In genomic region chr10:125060038-125060437, GRCh38 we compare ENCODE assay signal across 10 cellular contexts.
A peak's percentile ranks its signal among the peaks of the same experiment; 100 is the strongest.
DNase-seq lines count a peak whose midpoint lies in the region; ATAC-seq and TF ChIP-seq lines count a peak whose summit lies in the region.
"Had no signal": no experiment of that assay in that cellular context is flagged by ENCODE, and none has a peak within 500 bp of the region (broad histone marks: within the 10 kb centered on the region; RNA-seq: fewer than 3 reads in every experiment).

No MANE protein-coding gene starts in this region.

- H3K4me1 Mint-ChIP-seq in H9, result peaks cover 74 to 87% of the 10 kb centered on the region in 2 experiments

- H2AK5ac ChIP-seq in H9 (ENCODE audit: insufficient read length, low read length), result no peak overlapping the region

- H2BK120ac ChIP-seq in H9 (ENCODE audit: low read depth, low read length, poor library complexity, severe bottlenecking), result no peak overlapping the region

- no peak for TF ChIP-seq CTCF in H9 (conservative IDR thresholded peaks at IDR 0.05)

- no peak overlapping the region for H3K14ac ChIP-seq in H9 (ENCODE audit: insufficient read depth, low read length)

- H3K4me3 Mint-ChIP-seq in H9, result no peak overlapping the region

- H3K27ac ChIP-seq in H9 (ENCODE audit: insufficient read length, low read depth, low read length), result no peak overlapping the region

- H3K4me1 ChIP-seq in H9 (ENCODE audit: insufficient read depth, low read length), result peaks cover 6% of the 10 kb centered on the region; the same call in 1 of the 2 replicates
- peaks cover 71% of the 10 kb centered on the region for H3K4me1 ChIP-seq in skeletal muscle satellite cell (ENCODE audit: control insufficient read depth, insufficient read depth, low read length)

- H3K27me3 Mint-ChIP-seq in H9 (ENCODE audit: low read depth), result no peaks in the 10 kb centered on the region; the same call in 1 of the 2 replicates

- no CpG with 5 or more reads among the region's 9 CpGs for WGBS in H9 (ENCODE audit: extremely low coverage, insufficient read length, low lambda C conversion rate)

- no peak overlapping the region for H4K8ac ChIP-seq in H9 (replicated peaks; ENCODE audit: insufficient read length, low read depth, low read length)

- H3K23me2 ChIP-seq in H9 (ENCODE audit: insufficient read length, low read depth, low read length, poor library complexity, severe bottlenecking), result no peaks in the 10 kb centered on the region

- no peak overlapping the region for H4K91ac ChIP-seq in H9 (ENCODE audit: insufficient read length, low read depth, low read length)

- H2AFZ ChIP-seq in H9 (ENCODE audit: low read length), result no peak overlapping the region

- H3K4ac ChIP-seq in H9 (ENCODE audit: low read depth, low read length), result no peak overlapping the region

- peaks cover 21% of the 10 kb centered on the region for H3K79me1 ChIP-seq in H9 (ENCODE audit: insufficient read depth, low read depth, low read length, poor library complexity, severe bottlenecking)

- H2BK20ac ChIP-seq in H9 (ENCODE audit: low read depth, low read length, poor library complexity, severe bottlenecking), result no peak overlapping the region

- peaks cover 3% of the 10 kb centered on the region for H4K20me1 ChIP-seq in H9 (ENCODE audit: control insufficient read depth, insufficient read depth, insufficient read length)

- no peak overlapping the region for H3K18ac ChIP-seq in H9 (ENCODE audit: insufficient read length, low read depth, low read length)

- ATAC-seq in HG03571 (IDR thresholded peaks at IDR 0.05; ENCODE audit: unreplicated experiment), result no peak
- no peak for ATAC-seq in HG03108 (IDR thresholded peaks at IDR 0.05; ENCODE audit: unreplicated experiment)

- H3K27me3 ChIP-seq in H9 (ENCODE audit: insufficient read depth, low read length), result no peaks in the 10 kb centered on the region
- no peaks in the 10 kb centered on the region for H3K27me3 ChIP-seq in skeletal muscle satellite cell (ENCODE audit: control insufficient read depth, insufficient read depth, low read length)

- H3K9me3 ChIP-seq in H9 (ENCODE audit: control insufficient read depth, low read depth, low read length) (no peaks in the 10 kb centered on the region), skeletal muscle satellite cell (replicated peaks; ENCODE audit: low read length) (no peaks in the 10 kb centered on the region)

- H2BK12ac ChIP-seq in H9 (ENCODE audit: insufficient read length, low read depth, low read length), result no peak overlapping the region

- H3K56ac ChIP-seq in H9 (ENCODE audit: insufficient read length, low read depth, low read length), result no peak overlapping the region

- H3K23ac ChIP-seq in H9 (ENCODE audit: insufficient read length, low read depth, low read length), result no peak overlapping the region

- H2BK15ac ChIP-seq in H9 (ENCODE audit: low read depth, low read length), result no peak overlapping the region

- DNase-seq in H9, result no peak
- peak; percentile 67 for DNase-seq in cerebellum (ENCODE audit: low spot score)
- peak; percentile 49 for DNase-seq in iris pigment epithelial cell (ENCODE audit: low read depth)
- DNase-seq in HPDE6-E6E7 (ENCODE audit: extremely low spot score), result no peak
- DNase-seq in putamen (ENCODE audit: low spot score), result no peak
- DNase-seq: NCI-H2029, OCI-M1 had no signal

- no peaks in the 10 kb centered on the region for H3K36me3 ChIP-seq in skeletal muscle satellite cell (ENCODE audit: insufficient read depth, low read length)

- no peak overlapping the region for H3T11ph ChIP-seq in H9 (ENCODE audit: low read length)

- H3K36me3 Mint-ChIP-seq in H9 (ENCODE audit: insufficient read depth in 1 of 3, low read depth in 3 of 3), result peaks cover 46 to 76% (median 64%) of the 10 kb centered on the region in 3 experiments

- no peak overlapping the region for H4K5ac ChIP-seq in H9 (ENCODE audit: insufficient read length, low read depth, low read length)

- H3K4me3 ChIP-seq in skeletal muscle satellite cell (ENCODE audit: low read length), result peak overlapping the region; percentile 16

- H2BK5ac ChIP-seq in H9 (ENCODE audit: insufficient read length, low read length), result no peak overlapping the region

- peak overlapping the region in 2 of 3 experiments; percentile 85 to 92; a peak in 3 of 7 replicates for H3K27ac Mint-ChIP-seq in H9

- H3K4me2 ChIP-seq in H9 (ENCODE audit: insufficient read depth, insufficient read length, low read length), result no peak overlapping the region
- H3K4me2 ChIP-seq in skeletal muscle satellite cell (ENCODE audit: low read length), result peak overlapping the region; percentile 70

- H3K9ac ChIP-seq in H9 (ENCODE audit: extremely low read depth, insufficient read length, low read length) (no peak overlapping the region), skeletal muscle satellite cell (ENCODE audit: low read depth, low read length) (peak overlapping the region; percentile 63)

- peaks cover 59% of the 10 kb centered on the region; the same call in 1 of the 2 replicates for H3K79me2 ChIP-seq in H9 (ENCODE audit: insufficient read depth, low read length)

- no peaks in the 10 kb centered on the region; a peak in 1 of 5 replicates for H3K9me3 Mint-ChIP-seq in H9

Comparison
In these comparisons a context has a peak if more than half of its experiments do, and no peak if none do; other contexts are left out.
1. DNase-seq: peak in cerebellum (single experiment) and iris pigment epithelial cell (single experiment); none in H9 (single experiment), HPDE6-E6E7 (single experiment) and putamen (single experiment).